Comparison of ENCODE assay signal across 7 cellular contexts in the genomic region with DNA sequence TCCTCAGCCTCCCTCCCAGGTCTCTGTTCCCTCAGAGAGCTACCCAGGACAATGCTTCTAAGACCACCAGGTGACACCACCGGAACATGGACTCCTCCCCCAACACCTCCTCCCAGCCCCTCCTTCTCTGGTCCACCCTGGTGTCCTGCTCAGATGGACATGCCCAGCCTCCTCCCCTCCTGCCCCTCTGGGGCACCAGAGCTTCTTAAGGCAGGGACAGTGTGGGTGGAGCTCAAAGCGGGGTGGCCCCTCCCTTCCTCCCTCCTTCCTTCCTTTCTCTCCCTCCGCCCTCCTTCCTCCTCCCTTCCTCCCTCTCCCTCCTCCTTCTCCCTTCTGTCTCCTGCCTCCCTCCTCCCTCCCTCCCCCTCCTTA. TPM values are rescaled to one million over a fixed set of nuclear protein-coding genes. Genes with fewer than 3 reads are reported as not detected.
DNase-seq lines count a peak whose midpoint lies in the region; ATAC-seq and TF ChIP-seq lines count a peak whose summit lies in the region.

No MANE protein-coding gene starts in this region.

- 0 out of 2 replicates have a peak overlapping the region, but pooled peaks have one; percentile 6 for H3K27ac ChIP-seq in RWPE1
- H3K27ac ChIP-seq in gastroesophageal sphincter: peak overlapping the region in 3 of 4 donors; percentile 2 to 78 (median 56)

- TF ChIP-seq CTCF in GM13976 (IDR thresholded peaks at IDR 0.05; ENCODE audit: borderline replicate concordance, control extremely low read depth, extremely low read depth, insufficient read depth, missing control alignments): no peak
- TF ChIP-seq CTCF in RWPE1 (conservative IDR thresholded peaks at IDR 0.05; ENCODE audit: low read depth): no peak
- no peak for TF ChIP-seq CTCF in gastroesophageal sphincter (IDR thresholded peaks at IDR 0.05)

- TF ChIP-seq POLR2A in gastroesophageal sphincter (IDR thresholded peaks at IDR 0.05): no peak

- DNase-seq in GM13976 (ENCODE audit: low spot score) (peak; percentile 67), RWPE1 (ENCODE audit: low spot score) (no peak), posterior cingulate gyrus (peak in 7 of 10 donors; percentile 26 to 92 (median 59))

- TF ChIP-seq EP300 in gastroesophageal sphincter (IDR thresholded peaks at IDR 0.05): no peak

- no peaks in the 10 kb centered on the region for H3K9me3 ChIP-seq in gastroesophageal sphincter

- 17 to 28% methylated on average over 1 to 3 of the region's 3 CpGs for WGBS in gastroesophageal sphincter (ENCODE audit: low coverage in 1 of 2), 2 donors

- CTCF ChIA-PET in RWPE1 (lab: Yijun Ruan, JAX): interaction anchor here (0.6 kb wide), 1 partner anchor 125 kb away, joined by 3 read pairs; no protein-coding TSS in a partner anchor

- in situ Hi-C loops in GM13976 (cut with MboI; ENCODE audit: low sequenced_read_pairs, unreplicated experiment): no loop called here

- ATAC-seq in gastroesophageal sphincter (peak; percentile 35), HG03521 (IDR thresholded peaks at IDR 0.05; ENCODE audit: unreplicated experiment) (no peak), HG03280 (IDR thresholded peaks at IDR 0.05; ENCODE audit: unreplicated experiment) (no peak), GM21619 (IDR thresholded peaks at IDR 0.05; ENCODE audit: unreplicated experiment) (no peak)

- H3K27me3 ChIP-seq in gastroesophageal sphincter: peaks cover 69% of the 10 kb centered on the region

- peaks cover 0 to 21% (median 0%) of the 10 kb centered on the region in 3 donors for H3K4me1 ChIP-seq in gastroesophageal sphincter

- no peaks in the 10 kb centered on the region for H3K36me3 ChIP-seq in gastroesophageal sphincter

- peak overlapping the region in 1 of 2 donors; percentile 41 for H3K4me3 ChIP-seq in gastroesophageal sphincter

- POLR2A ChIA-PET in RWPE1 (lab: Yijun Ruan, JAX; ENCODE audit: low non-redundant PET): interaction anchor here (0.5 kb wide), 1 partner anchor 77 kb away, joined by 5 read pairs; no protein-coding TSS in a partner anchor

- intact Hi-C loops in posterior cingulate gyrus (cut with DNase I): loop anchor here (5.0 kb wide), 2 partner anchors 58 to 112 kb away; a partner anchor contains a TSS

RNA-seq across cellular contexts. Expression of a gene that starts 22.7 kb away (rescaled TPM):
- total RNA-seq in gastroesophageal sphincter: under 1 TPM; 0.31 to 0.82 (median 0.70) TPM

RNA-seq across cellular contexts. Expression of a gene that starts 59.1 kb away (rescaled TPM):
- 1 to 10 TPM; 1.4 to 3.4 (median 2.7) TPM for total RNA-seq in gastroesophageal sphincter
